8 cellular contexts compared by ENCODE assay signal in genomic region chrX:71285929-71286328, GRCh38. TPM values are rescaled to one million over a fixed set of nuclear protein-coding genes. Genes with fewer than 3 reads are reported as not detected.
A peak's percentile ranks its signal among the peaks of the same experiment; 100 is the strongest.
DNase-seq lines count a peak whose midpoint lies in the region; ATAC-seq and TF ChIP-seq lines count a peak whose summit lies in the region.

No MANE protein-coding gene starts in this region.

- H3K36me3 Mint-ChIP-seq in activated CD8-positive, alpha-beta memory T cell treated with anti-CD3 and anti-CD28 coated beads, Interleukin-2, amount 10 ng/mL, durations not matched to agents 7 days and 5 days = peaks cover 25% of the 10 kb centered on the region

- no peak for ATAC-seq in activated CD8-positive, alpha-beta memory T cell treated with anti-CD3 and anti-CD28 coated beads, Interleukin-2, amount 10 ng/mL, durations not matched to agents 7 days and 5 days
- ATAC-seq in GM18520 (IDR thresholded peaks at IDR 0.05; ENCODE audit: unreplicated experiment) = no peak
- ATAC-seq in HG03460 (IDR thresholded peaks at IDR 0.05; ENCODE audit: unreplicated experiment) = no peak
- ATAC-seq in gastrocnemius medialis = no peak

- H3K36me3 ChIP-seq in SU-DHL-6 (ENCODE audit: low read length) (peaks cover 29% of the 10 kb centered on the region), fibroblast of lung (ENCODE audit: control insufficient read depth, insufficient read depth, low read length) (no peaks in the 10 kb centered on the region), smooth muscle cell (ENCODE audit: low read depth) (peaks cover 4% of the 10 kb centered on the region), gastrocnemius medialis (peaks cover 0 to 6% of the 10 kb centered on the region in 2 donors)

- intact Hi-C loops in gastrocnemius medialis (cut with DNase I; ENCODE audit: low total_unique reads) = loop anchor here (10.0 kb wide), 1 partner anchor 79 kb away; the partner anchor contains the start of gene TAF1

- no peaks in the 10 kb centered on the region for H3K9me3 ChIP-seq in SU-DHL-6 (ENCODE audit: insufficient read depth, low read length)
- no peaks in the 10 kb centered on the region for H3K9me3 ChIP-seq in fibroblast of lung (ENCODE audit: control insufficient read depth, insufficient read depth, low read depth, low read length)
- H3K9me3 ChIP-seq in smooth muscle cell (replicated peaks; ENCODE audit: low read depth) = no peaks in the 10 kb centered on the region
- H3K9me3 ChIP-seq in gastrocnemius medialis = no peaks in the 10 kb centered on the region

- H3K9me2 ChIP-seq in SU-DHL-6 (replicated peaks; ENCODE audit: insufficient read depth, low read length) = no peaks in the 10 kb centered on the region

- no peak for DNase-seq in activated CD8-positive, alpha-beta memory T cell treated with anti-CD3 and anti-CD28 coated beads, Interleukin-2, amount 10 ng/mL, durations not matched to agents 7 days and 5 days
- no peak for DNase-seq in activated CD8-positive, alpha-beta memory T cell treated with anti-CD3 and anti-CD28 coated beads, Interleukin-2, amount 50 U/mL, for 4 hours
- DNase-seq in fibroblast of lung (ENCODE audit: low read depth in 2 of 2) = no peak
- DNase-seq in smooth muscle cell (lab: John Stamatoyannopoulos, UW; ENCODE audit: unreplicated experiment) = no peak
- no peak for DNase-seq in gastrocnemius medialis

- no peaks in the 10 kb centered on the region for H3K9me3 Mint-ChIP-seq in activated CD8-positive, alpha-beta memory T cell treated with anti-CD3 and anti-CD28 coated beads, Interleukin-2, amount 10 ng/mL, durations not matched to agents 7 days and 5 days (ENCODE audit: low read depth)

- no peak for TF ChIP-seq CTCF in SU-DHL-6 (IDR thresholded peaks at IDR 0.05; ENCODE audit: insufficient read depth, low read length, poor library complexity, severe bottlenecking)
- TF ChIP-seq CTCF in fibroblast of lung (conservative IDR thresholded peaks at IDR 0.05 in 1 of 2, IDR thresholded peaks at IDR 0.05 in 1 of 2; ENCODE audit: low read depth in 1 of 2, low read length in 2 of 2) = no peak
- TF ChIP-seq CTCF in smooth muscle cell (IDR thresholded peaks at IDR 0.05; ENCODE audit: borderline replicate concordance, insufficient read depth, poor library complexity, severe bottlenecking) = no peak
- TF ChIP-seq CTCF in gastrocnemius medialis (IDR thresholded peaks at IDR 0.05 in 4 of 5, conservative IDR thresholded peaks at IDR 0.05 in 1 of 5) = no peak

- peak overlapping the region; percentile 40 for H3K27ac Mint-ChIP-seq in activated CD8-positive, alpha-beta memory T cell treated with anti-CD3 and anti-CD28 coated beads, Interleukin-2, amount 10 ng/mL, durations not matched to agents 7 days and 5 days

- peak overlapping the region; percentile 83 for H3K4me3 ChIP-seq in SU-DHL-6 (ENCODE audit: insufficient read depth, low read length, poor library complexity, severe bottlenecking)
- H3K4me3 ChIP-seq in fibroblast of lung (replicated peaks in 1 of 4; ENCODE audit: control extremely low read depth in 1 of 4, insufficient read depth in 1 of 4, low read depth in 3 of 4, low read length in 4 of 4) = peak overlapping the region; percentile 73 to 97 (median 74)
- H3K4me3 ChIP-seq in smooth muscle cell = peak overlapping the region; percentile 82
- peak overlapping the region in 1 of 4 donors; percentile 71 for H3K4me3 ChIP-seq in gastrocnemius medialis

- no peaks in the 10 kb centered on the region for H3K4me1 ChIP-seq in fibroblast of lung (ENCODE audit: control insufficient read depth, extremely low read depth, insufficient read depth, low read length)
- H3K4me1 ChIP-seq in smooth muscle cell (ENCODE audit: low read depth) = peaks cover 17% of the 10 kb centered on the region
- H3K4me1 ChIP-seq in gastrocnemius medialis = peaks cover 21 to 23% of the 10 kb centered on the region in 2 donors

- H3F3A ChIP-seq in SU-DHL-6 (ENCODE audit: insufficient read depth) = no peaks in the 10 kb centered on the region
- no peaks in the 10 kb centered on the region for H3F3A ChIP-seq in smooth muscle cell (ENCODE audit: low read depth)

- H3K27ac ChIP-seq in SU-DHL-6 (ENCODE audit: low read depth, low read length) = no peak overlapping the region
- no peak overlapping the region for H3K27ac ChIP-seq in fibroblast of lung (ENCODE audit: insufficient read depth, low read length)
- H3K27ac ChIP-seq in smooth muscle cell (ENCODE audit: low read depth) = no peak overlapping the region
- H3K27ac ChIP-seq in gastrocnemius medialis = peak overlapping the region in 2 of 4 donors; percentile 21 to 88

- H3K4me2 ChIP-seq in SU-DHL-6 (ENCODE audit: low read depth, low read length, poor library complexity, severe bottlenecking) = peak overlapping the region; percentile 86
- H3K4me2 ChIP-seq in fibroblast of lung (ENCODE audit: extremely low read depth, insufficient read depth, low read length) = peak overlapping the region; percentile 75
- H3K4me2 ChIP-seq in smooth muscle cell = peak overlapping the region; percentile 91

- in situ Hi-C loops in gastrocnemius medialis (cut with MboI; ENCODE audit: low sequenced_read_pairs in 4 of 4) = no loop called here

- H3K9ac ChIP-seq in SU-DHL-6 (ENCODE audit: low read length) = peak overlapping the region; percentile 84
- H3K9ac ChIP-seq in fibroblast of lung (ENCODE audit: insufficient read depth, low read length) = no peak overlapping the region
- peak overlapping the region; percentile 96 for H3K9ac ChIP-seq in smooth muscle cell (ENCODE audit: low read depth)

- no peak for TF ChIP-seq POLR2A in gastrocnemius medialis (IDR thresholded peaks at IDR 0.05)

- peaks cover 72% of the 10 kb centered on the region for H3K79me2 ChIP-seq in SU-DHL-6 (ENCODE audit: insufficient read depth, low read length)
- peaks cover 56% of the 10 kb centered on the region for H3K79me2 ChIP-seq in fibroblast of lung (ENCODE audit: control insufficient read depth, insufficient read depth, low read length)
- H3K79me2 ChIP-seq in smooth muscle cell (ENCODE audit: low read depth) = peaks cover 70% of the 10 kb centered on the region

- H3K4me3 Mint-ChIP-seq in activated CD8-positive, alpha-beta memory T cell treated with anti-CD3 and anti-CD28 coated beads, Interleukin-2, amount 10 ng/mL, durations not matched to agents 7 days and 5 days = peak overlapping the region; percentile 86

- H2AFZ ChIP-seq in SU-DHL-6 (ENCODE audit: low read depth, low read length, severe bottlenecking) = no peak overlapping the region
- H2AFZ ChIP-seq in fibroblast of lung (ENCODE audit: low read length) = no peak overlapping the region
- no peak overlapping the region for H2AFZ ChIP-seq in smooth muscle cell (ENCODE audit: low read depth)

- CTCF ChIA-PET in activated CD8-positive, alpha-beta memory T cell treated with anti-CD3 and anti-CD28 coated beads, Interleukin-2, amount 10 ng/mL, durations not matched to agents 7 days and 5 days (lab: Charles Lee) = no interaction called here

- peaks cover 21% of the 10 kb centered on the region for H3K4me1 Mint-ChIP-seq in activated CD8-positive, alpha-beta memory T cell treated with anti-CD3 and anti-CD28 coated beads, Interleukin-2, amount 10 ng/mL, durations not matched to agents 7 days and 5 days

- peaks cover 20% of the 10 kb centered on the region for H4K20me1 ChIP-seq in SU-DHL-6 (ENCODE audit: low read depth, low read length)
- H4K20me1 ChIP-seq in fibroblast of lung (ENCODE audit: control insufficient read depth, extremely low read depth, insufficient read depth, low read length) = no peaks in the 10 kb centered on the region
- H4K20me1 ChIP-seq in smooth muscle cell (ENCODE audit: low read depth) = peaks cover 72% of the 10 kb centered on the region

- no peaks in the 10 kb centered on the region for H3K27me3 ChIP-seq in SU-DHL-6 (ENCODE audit: low read length)
- no peaks in the 10 kb centered on the region for H3K27me3 ChIP-seq in fibroblast of lung (ENCODE audit: control insufficient read depth, insufficient read depth, low read length)
- no peaks in the 10 kb centered on the region for H3K27me3 ChIP-seq in smooth muscle cell (ENCODE audit: low read depth)
- H3K27me3 ChIP-seq in gastrocnemius medialis = no peaks in the 10 kb centered on the region

- no peaks in the 10 kb centered on the region for H3K27me3 Mint-ChIP-seq in activated CD8-positive, alpha-beta memory T cell treated with anti-CD3 and anti-CD28 coated beads, Interleukin-2, amount 10 ng/mL, durations not matched to agents 7 days and 5 days

RNA-seq across cellular contexts. Expression of gene NONO, which starts 2.5 kb away (rescaled TPM):
- 100 to 1,000 TPM; 430 to 514 TPM for total RNA-seq in activated CD8-positive, alpha-beta memory T cell treated with anti-CD3 and anti-CD28 coated beads, Interleukin-2, amount 10 ng/mL, durations not matched to agents 7 days and 5 days
- total RNA-seq in fibroblast of lung (316 and 355 TPM in 2 replicates), smooth muscle cell (255 and 256 TPM in 2 replicates), gastrocnemius medialis (100 to 1,000 TPM in 1 of 4 donors, 10 to 100 TPM in 3; 90.5 to 101 (median 92.9) TPM)
- polyA plus RNA-seq in fibroblast of lung (165 and 291 TPM in 2 replicates), smooth muscle cell (174 and 192 TPM in 2 replicates)
- 195 and 255 TPM in 2 replicates for polyA plus RNA-seq in fibroblast of lung (2012)
- 218 and 388 TPM in 2 replicates for polyA minus RNA-seq in fibroblast of lung (ENCODE audit: low replicate concordance)

RNA-seq across cellular contexts. Expression of gene ITGB1BP2, which starts 15.6 kb away (rescaled TPM):
- 1 to 10 TPM; 5.6 to 6.3 TPM for total RNA-seq in activated CD8-positive, alpha-beta memory T cell treated with anti-CD3 and anti-CD28 coated beads, Interleukin-2, amount 10 ng/mL, durations not matched to agents 7 days and 5 days
- total RNA-seq in fibroblast of lung (0.51 and 0.66 TPM in 2 replicates), smooth muscle cell (2.0 and 3.1 TPM in 2 replicates), gastrocnemius medialis (10 to 100 TPM in 1 of 4 donors, 1 to 10 TPM in 3; 2.4 to 17.1 (median 5.4) TPM)
- polyA plus RNA-seq in fibroblast of lung (0.62 and 1.8 TPM in 2 replicates), smooth muscle cell (0.96 TPM in 1 of 2 replicates, not detected in the other)
- polyA plus RNA-seq in fibroblast of lung (2012) = 0.35 and 1.0 TPM in 2 replicates
- not detected in 2 replicates for polyA minus RNA-seq in fibroblast of lung (ENCODE audit: low replicate concordance)

RNA-seq across cellular contexts. Expression of gene ZMYM3, which starts 32.0 kb away (rescaled TPM):
- total RNA-seq in activated CD8-positive, alpha-beta memory T cell treated with anti-CD3 and anti-CD28 coated beads, Interleukin-2, amount 10 ng/mL, durations not matched to agents 7 days and 5 days = 10 to 100 TPM; 25.8 to 29.1 TPM
- total RNA-seq in fibroblast of lung (9.2 and 16.8 TPM in 2 replicates), smooth muscle cell (26.9 and 29.5 TPM in 2 replicates), gastrocnemius medialis (10 to 100 TPM in 1 of 4 donors, 1 to 10 TPM in 3; 7.1 to 10.2 (median 8.9) TPM)
- polyA plus RNA-seq in fibroblast of lung (13.4 and 16.3 TPM in 2 replicates), smooth muscle cell (9.0 and 10.5 TPM in 2 replicates)
- 16.0 and 16.2 TPM in 2 replicates for polyA plus RNA-seq in fibroblast of lung (2012)
- polyA minus RNA-seq in fibroblast of lung (ENCODE audit: low replicate concordance) = 50.6 and 62.9 TPM in 2 replicates
